8 cellular contexts compared by ENCODE assay signal in the genomic region with DNA sequence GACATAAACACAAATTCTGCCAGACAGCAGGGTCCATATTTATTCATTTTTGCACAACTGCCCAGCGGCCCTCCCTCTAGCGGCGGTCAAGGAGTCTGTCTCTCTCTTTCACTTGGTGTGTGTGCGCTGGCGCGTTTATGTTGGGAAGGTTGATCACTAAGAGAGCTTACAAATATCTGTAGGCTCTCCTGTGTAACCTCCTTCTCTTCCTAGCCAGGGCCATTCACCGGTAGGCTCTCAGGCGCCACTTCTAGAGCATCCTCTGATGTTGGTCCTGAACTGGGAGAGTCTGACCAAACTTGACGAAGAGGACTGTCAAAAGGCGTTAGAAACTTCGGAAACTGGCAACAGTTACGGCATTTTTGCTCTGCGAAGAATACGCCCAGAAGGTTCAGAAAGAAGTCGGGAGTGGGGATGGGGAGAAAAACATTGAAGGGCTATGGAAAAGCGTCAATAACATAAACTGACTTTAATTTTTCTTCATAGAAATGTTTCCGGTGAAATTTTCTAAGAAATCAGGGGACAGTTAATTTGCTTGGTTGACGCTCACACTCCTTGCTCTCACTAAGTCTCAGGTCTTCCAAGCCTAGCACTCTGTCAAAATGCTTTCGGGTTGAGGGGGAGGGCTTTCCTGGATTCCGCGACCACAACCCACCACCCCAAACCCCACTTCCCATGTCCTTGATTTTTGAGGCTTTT.
DNase-seq lines count a peak whose midpoint lies in the region; ATAC-seq and TF ChIP-seq lines count a peak whose summit lies in the region.

No MANE protein-coding gene starts in this region.

- peak; percentile 41 for DNase-seq in DMS 273 (lab: John Stamatoyannopoulos, UW; ENCODE audit: unreplicated experiment)
- DNase-seq in DMS 273 treated with DMSO at 0.1 percent for 48 hours (lab: John Stamatoyannopoulos, UW) = no peak
- peak; percentile 64 for DNase-seq in SK-N-SH
- peak in 3 of 5 donors; percentile 17 to 32 (median 28) for DNase-seq in heart left ventricle
- peak; percentile 53 for DNase-seq in retinal pigment epithelial cell (ENCODE audit: low read depth)
- no peak for DNase-seq in activated CD4-positive, CD25-positive, alpha-beta regulatory T cell (lab: John Stamatoyannopoulos, UW)
- DNase-seq in NCI-H526 treated with DMSO at 0.1 percent for 48 hours (lab: John Stamatoyannopoulos, UW) = no peak

- CTCF ChIA-PET in SK-N-SH (lab: Yijun Ruan, JAX) = interaction anchor here (0.5 to 6.1 kb wide), 35 partner anchors 10 to 1793 kb away, joined by 3 to 53 read pairs (median 4); no protein-coding TSS in a partner anchor

- H3K9ac ChIP-seq in SK-N-SH = no peak overlapping the region

- TF ChIP-seq POLR2A in heart left ventricle (IDR thresholded peaks at IDR 0.05) = no peak

- H3K27ac ChIP-seq in SK-N-SH (ENCODE audit: low read depth in 2 of 2, low read length in 1 of 2) = peak overlapping the region in 1 of 2 experiments; percentile 58; a peak in 1 of 4 replicates
- H3K27ac ChIP-seq in heart left ventricle = no peak overlapping the region

- H3K79me2 ChIP-seq in SK-N-SH (ENCODE audit: insufficient read depth) = no peaks in the 10 kb centered on the region

- H2AFZ ChIP-seq in SK-N-SH (ENCODE audit: low read depth) = peak overlapping the region; percentile 85; the same call in 1 of the 2 replicates

- peak; percentile 62 for TF ChIP-seq RAD21 in SK-N-SH (IDR thresholded peaks at IDR 0.05; ENCODE audit: low read length)

- no peaks in the 10 kb centered on the region for H4K20me1 ChIP-seq in SK-N-SH (ENCODE audit: insufficient read depth)

- peak overlapping the region; percentile 66 to 72 for H3K4me3 ChIP-seq in SK-N-SH (ENCODE audit: low read depth in 2 of 2, low read length in 1 of 2)
- H3K4me3 ChIP-seq in heart left ventricle = peak overlapping the region in 9 of 12 donors; percentile 48 to 62 (median 54)
- peak overlapping the region; percentile 89 for H3K4me3 ChIP-seq in retinal pigment epithelial cell (ENCODE audit: low read length)

- H3K4me2 ChIP-seq in SK-N-SH = peak overlapping the region; percentile 80

- WGBS in SK-N-SH (ENCODE audit: low lambda C conversion rate) = 2% methylated on average over 21 of the region's 21 CpGs
- WGBS in heart left ventricle, 4 donors = 3 to 4% (median 4%) methylated on average over 21 of the region's 21 CpGs

- H3K27me3 ChIP-seq in SK-N-SH (ENCODE audit: insufficient read depth) (peaks cover 8% of the 10 kb centered on the region), heart left ventricle (peaks cover 6 to 51% (median 26%) of the 10 kb centered on the region in 9 donors)

- POLR2A ChIA-PET in SK-N-SH (lab: Yijun Ruan, JAX) = interaction anchor here (1.6 kb wide), 1 partner anchor 111 kb away, joined by 3 read pairs; no protein-coding TSS in a partner anchor

- H3K4me1 ChIP-seq in SK-N-SH (ENCODE audit: control insufficient read depth in 1 of 2, insufficient read depth in 2 of 2, low read depth in 1 of 2, low read length in 1 of 2) (peaks cover 0 to 7% of the 10 kb centered on the region in 2 experiments; a peak in 2 of 4 replicates), heart left ventricle (peaks cover 0 to 31% (median 7%) of the 10 kb centered on the region in 12 donors)

- H3K9me2 ChIP-seq in SK-N-SH = no peaks in the 10 kb centered on the region

- no peaks in the 10 kb centered on the region for H3K36me3 ChIP-seq in SK-N-SH (replicated peaks in 1 of 2; ENCODE audit: control insufficient read depth in 1 of 2, insufficient read depth in 2 of 2, low read length in 1 of 2)
- H3K36me3 ChIP-seq in heart left ventricle = no peaks in the 10 kb centered on the region

- intact Hi-C loops in heart left ventricle (cut with DNase I) = loop anchor here in 1 of 10 donors (5.0 kb wide), 1 partner anchor 538 kb away; no protein-coding TSS in a partner anchor

- TF ChIP-seq CTCF in SK-N-SH (IDR thresholded peaks at IDR 0.05) (peak; percentile 81), heart left ventricle (IDR thresholded peaks at IDR 0.05) (peak in 10 of 12 donors; percentile 20 to 54 (median 40)), retinal pigment epithelial cell (conservative IDR thresholded peaks at IDR 0.05; ENCODE audit: low read depth, low read length) (peak; percentile 94)

- H3K9me3 ChIP-seq in SK-N-SH (no peaks in the 10 kb centered on the region), heart left ventricle (no peaks in the 10 kb centered on the region)

- ATAC-seq in heart left ventricle (peak in 2 of 4 donors; percentile 34 to 48), HG02798 (IDR thresholded peaks at IDR 0.05; ENCODE audit: poor library complexity, unreplicated experiment) (no peak)

- H3F3A ChIP-seq in SK-N-SH (replicated peaks; ENCODE audit: insufficient read depth) = no peaks in the 10 kb centered on the region

- TF ChIP-seq EP300 in SK-N-SH (IDR thresholded peaks at IDR 0.05; ENCODE audit: borderline replicate concordance in 1 of 2, low read depth in 1 of 2, low read length in 1 of 2) = no peak; a peak in 1 of 4 replicates

TF ChIP-seq in SK-N-SH, 30 proteins besides CTCF, POLR2A, EP300 and RAD21:
- TF ChIP-seq RFX5 (IDR thresholded peaks at IDR 0.05; ENCODE audit: low read length) (peak; percentile 49; the same call in 1 of the 2 replicates), MXI1 (IDR thresholded peaks at IDR 0.05; ENCODE audit: low read depth, low read length) (peak; percentile 39; the same call in 1 of the 2 replicates), SMC3 (IDR thresholded peaks at IDR 0.05; ENCODE audit: low read depth, low read length) (peak; percentile 59), NRF1 (IDR thresholded peaks at IDR 0.05; ENCODE audit: low read depth, low read length) (peak; percentile 24; the same call in 1 of the 2 replicates), RXRA (IDR thresholded peaks at IDR 0.05; ENCODE audit: borderline replicate concordance, low read depth) (no peak), RCOR1 (IDR thresholded peaks at IDR 0.05; ENCODE audit: low read length) (peak; percentile 27; the same call in 1 of the 2 replicates), ELF1 (IDR thresholded peaks at IDR 0.05) (no peak)
TF ChIP-seq in SK-N-SH: peak in this region for 5.

Comparison
In these comparisons a context has a peak if more than half of its experiments do, and no peak if none do; other contexts are left out.
1. DNase-seq: peak in DMS 273 (single experiment), SK-N-SH (single experiment), heart left ventricle (3 of 5) and retinal pigment epithelial cell (single experiment); none in DMS 273 treated with DMSO at 0.1 percent for 48 hours (single experiment), activated CD4-positive, CD25-positive, alpha-beta regulatory T cell (0 of 4) and NCI-H526 treated with DMSO at 0.1 percent for 48 hours (single experiment).
2. CTCF ChIP-seq: peak in every context shown above with its lines; median percentile 94 in retinal pigment epithelial cell; 81 in SK-N-SH; 40 in heart left ventricle.
3. Peak in every context shown above with its lines, with median percentiles within 50 percentile points of each other: H3K4me3 ChIP-seq.